In the genomic region with DNA sequence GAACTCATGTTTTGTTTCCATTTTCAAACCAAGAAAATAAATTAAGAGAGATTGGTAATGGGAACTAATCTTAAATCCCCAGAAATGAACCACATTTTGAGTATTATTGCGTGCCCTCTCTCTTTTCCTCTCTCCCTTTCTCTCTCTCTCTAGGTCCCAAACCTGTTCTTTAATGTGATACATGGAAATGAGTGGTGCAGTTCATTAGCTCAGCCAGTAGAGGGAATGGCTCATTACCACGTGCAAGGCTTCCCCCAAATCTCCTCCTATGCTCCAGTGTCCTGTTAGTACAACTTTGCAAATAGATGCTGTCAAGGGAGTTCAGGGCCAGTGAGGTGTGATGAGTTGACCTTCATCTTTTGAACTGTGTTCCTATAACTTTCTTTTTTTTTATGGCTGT, we compare ENCODE assay signal across 8 cellular contexts.
DNase-seq lines count a peak whose midpoint lies in the region; ATAC-seq and TF ChIP-seq lines count a peak whose summit lies in the region.

No MANE protein-coding gene starts in this region.

- no peaks in the 10 kb centered on the region for H3K36me3 Mint-ChIP-seq in stimulated activated effector memory CD8-positive, alpha-beta T cell treated with anti-CD3 and anti-CD28 coated beads, Interleukin-12 subunit alpha, Interleukin-12 subunit beta, amount 100 ng/mL, for 72 hours
- no peaks in the 10 kb centered on the region for H3K36me3 Mint-ChIP-seq in T-helper 2 cell treated with Interferon-gamma antibody and Interleukin-4, amounts not matched to agents 5 μg/mL and 100 μg/mL, for 36 hours (ENCODE audit: low read depth)

- no peak overlapping the region for H3K4me3 Mint-ChIP-seq in stimulated activated effector memory CD8-positive, alpha-beta T cell treated with anti-CD3 and anti-CD28 coated beads, Interleukin-12 subunit alpha, Interleukin-12 subunit beta, amount 100 ng/mL, for 72 hours
- H3K4me3 Mint-ChIP-seq in T-helper 2 cell treated with Interferon-gamma antibody and Interleukin-4, amounts not matched to agents 5 μg/mL and 100 μg/mL, for 36 hours: no peak overlapping the region

- peaks cover 12% of the 10 kb centered on the region for H3K4me1 Mint-ChIP-seq in stimulated activated effector memory CD8-positive, alpha-beta T cell treated with anti-CD3 and anti-CD28 coated beads, Interleukin-12 subunit alpha, Interleukin-12 subunit beta, amount 100 ng/mL, for 72 hours
- H3K4me1 Mint-ChIP-seq in T-helper 2 cell treated with Interferon-gamma antibody and Interleukin-4, amounts not matched to agents 5 μg/mL and 100 μg/mL, for 36 hours (ENCODE audit: low read depth): no peaks in the 10 kb centered on the region

- no peak overlapping the region for H3K27ac ChIP-seq in foreskin keratinocyte

- TF ChIP-seq CTCF in foreskin keratinocyte (conservative IDR thresholded peaks at IDR 0.05): peak; percentile 37

- no peaks in the 10 kb centered on the region for H3K27me3 Mint-ChIP-seq in T-helper 2 cell treated with Interferon-gamma antibody and Interleukin-4, amounts not matched to agents 5 μg/mL and 100 μg/mL, for 36 hours (ENCODE audit: low read depth)

- ATAC-seq in foreskin keratinocyte: peak; percentile 48
- peak; percentile 75 for ATAC-seq in stimulated activated effector memory CD8-positive, alpha-beta T cell treated with anti-CD3 and anti-CD28 coated beads, Interleukin-12 subunit alpha, Interleukin-12 subunit beta, amount 100 ng/mL, for 72 hours
- no peak for ATAC-seq in GM21825 (IDR thresholded peaks at IDR 0.05; ENCODE audit: unreplicated experiment)

- H3K27ac Mint-ChIP-seq in stimulated activated effector memory CD8-positive, alpha-beta T cell treated with anti-CD3 and anti-CD28 coated beads, Interleukin-12 subunit alpha, Interleukin-12 subunit beta, amount 100 ng/mL, for 72 hours: no peak overlapping the region
- no peak overlapping the region for H3K27ac Mint-ChIP-seq in T-helper 2 cell treated with Interferon-gamma antibody and Interleukin-4, amounts not matched to agents 5 μg/mL and 100 μg/mL, for 36 hours

- H3K9me3 Mint-ChIP-seq in stimulated activated effector memory CD8-positive, alpha-beta T cell treated with anti-CD3 and anti-CD28 coated beads, Interleukin-12 subunit alpha, Interleukin-12 subunit beta, amount 100 ng/mL, for 72 hours: no peaks in the 10 kb centered on the region
- no peaks in the 10 kb centered on the region for H3K9me3 Mint-ChIP-seq in T-helper 2 cell treated with Interferon-gamma antibody and Interleukin-4, amounts not matched to agents 5 μg/mL and 100 μg/mL, for 36 hours

- H3K27me3 ChIP-seq in foreskin keratinocyte: no peaks in the 10 kb centered on the region

- DNase-seq in EH (ENCODE audit: low read depth) (peak; percentile 7), GM19240 (ENCODE audit: insufficient read length, low spot score) (peak; percentile 11), HT-29 (ENCODE audit: low spot score) (peak; percentile 83), SK-N-DZ (ENCODE audit: low spot score) (peak; percentile 9), foreskin keratinocyte (no peak)
- no peak for DNase-seq in stimulated activated effector memory CD8-positive, alpha-beta T cell treated with anti-CD3 and anti-CD28 coated beads, Interleukin-12 subunit alpha, Interleukin-12 subunit beta, amount 100 ng/mL, for 72 hours (ENCODE audit: low spot score in 2 of 2)
- DNase-seq in T-helper 2 cell treated with Interferon-gamma antibody and Interleukin-4, amounts not matched to agents 5 μg/mL and 100 μg/mL, for 36 hours (ENCODE audit: low spot score): no peak

- H3K4me1 ChIP-seq in foreskin keratinocyte: no peaks in the 10 kb centered on the region

Comparison
In these comparisons a context has a peak if more than half of its experiments do, and no peak if none do; other contexts are left out.
1. DNase-seq: peak in EH (single experiment), GM19240 (single experiment), HT-29 (single experiment) and SK-N-DZ (single experiment); none in foreskin keratinocyte (0 of 2), stimulated activated effector memory CD8-positive, alpha-beta T cell treated with anti-CD3 and anti-CD28 coated beads, Interleukin-12 subunit alpha, Interleukin-12 subunit beta, amount 100 ng/mL, for 72 hours (0 of 2) and T-helper 2 cell treated with Interferon-gamma antibody and Interleukin-4, amounts not matched to agents 5 μg/mL and 100 μg/mL, for 36 hours (single experiment).